ENCODE assay signal across 14 cellular contexts in genomic region chr10:15103513-15103912, GRCh38. TPM values are rescaled to one million over a fixed set of nuclear protein-coding genes. Genes with fewer than 3 reads are reported as not detected.
"Had no signal": no experiment of that assay in that cellular context is flagged by ENCODE, and none has a peak within 500 bp of the region (broad histone marks: within the 10 kb centered on the region; RNA-seq: fewer than 3 reads in every experiment).

No MANE protein-coding gene starts in this region.

- H3K27ac ChIP-seq: ascending aorta, pancreas, SK-N-MC, upper lobe of left lung had no signal

- H3K27me3 ChIP-seq: ascending aorta, pancreas, upper lobe of left lung had no signal

- H3K4me3 Mint-ChIP-seq: endodermal cell; naive thymus-derived CD4-positive, alpha-beta T cell had no signal

- H3K4me3 ChIP-seq: ascending aorta, pancreas, SK-N-MC, upper lobe of left lung had no signal

- H3K27me3 Mint-ChIP-seq: naive thymus-derived CD4-positive, alpha-beta T cell had no signal

- DNase-seq: activated gamma-delta T cell; activated T-cell treated with anti-CD3 and anti-CD28 coated beads for 4 hours; endodermal cell; islet precursor cell; naive thymus-derived CD4-positive, alpha-beta T cell; pancreas; stimulated activated CD4-positive, alpha-beta T cell treated with anti-CD3 and anti-CD28 coated beads, Interleukin-1b, Interleukin-23, amount 100 ng/mL, for 48 hours; T-helper 9 cell; upper lobe of left lung had no signal

- H3K27ac Mint-ChIP-seq: endodermal cell had no signal

- ATAC-seq: left lobe of liver; naive thymus-derived CD4-positive, alpha-beta T cell; pancreas; Right ventricle myocardium inferior had no signal

- H3K9me3 Mint-ChIP-seq: endodermal cell; naive thymus-derived CD4-positive, alpha-beta T cell had no signal

RNA-seq across cellular contexts. Expression of gene RPP38, which starts 6.4 kb away (rescaled TPM):
- total RNA-seq: ascending aorta had no signal

RNA-seq across cellular contexts. Expression of gene ACBD7, which starts 14.9 kb away (rescaled TPM):
- total RNA-seq: ascending aorta, left lobe of liver, Right ventricle myocardium inferior had no signal

RNA-seq across cellular contexts. Expression of gene OLAH, which starts 59.8 kb away (rescaled TPM):
- total RNA-seq: endodermal cell, left lobe of liver, mononuclear cell, pancreas had no signal
- polyA plus RNA-seq: naive thymus-derived CD4-positive, alpha-beta T cell; pancreas had no signal
